20 cellular contexts compared by ENCODE assay signal in the genomic region with DNA sequence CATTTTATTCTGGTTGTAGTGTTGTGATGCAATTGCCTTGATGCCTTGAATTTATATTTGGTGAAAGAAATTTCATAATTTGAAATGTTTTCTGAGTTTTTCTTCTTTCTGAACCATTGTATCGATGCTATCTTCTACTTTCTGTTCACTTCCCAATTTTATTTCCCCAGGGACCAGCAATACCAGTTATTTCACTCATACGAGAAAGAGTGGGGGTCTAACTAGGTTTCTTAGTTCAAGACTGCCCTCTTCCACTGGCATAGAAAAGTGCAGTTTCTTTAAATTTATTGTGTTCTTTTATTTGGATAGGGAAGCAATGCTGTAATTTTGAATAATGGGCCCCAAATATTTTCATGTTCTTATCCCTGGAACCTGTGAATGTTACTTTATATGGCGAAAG.
A peak's percentile ranks its signal among the peaks of the same experiment; 100 is the strongest.
DNase-seq lines count a peak whose midpoint lies in the region; ATAC-seq and TF ChIP-seq lines count a peak whose summit lies in the region.
"Had no signal": no experiment of that assay in that cellular context is flagged by ENCODE, and none has a peak within 500 bp of the region (broad histone marks: within the 10 kb centered on the region; RNA-seq: fewer than 3 reads in every experiment).

No MANE protein-coding gene starts in this region.

- H3K27ac ChIP-seq in brain microvascular endothelial cell = no peak overlapping the region
- H3K27ac ChIP-seq: prostate gland, skin epidermis had no signal

- TF ChIP-seq CTCF in brain microvascular endothelial cell (IDR thresholded peaks at IDR 0.05; ENCODE audit: low read depth, low read length, missing control alignments) = peak; percentile 22
- no peak for TF ChIP-seq CTCF in mesothelial cell of epicardium (IDR thresholded peaks at IDR 0.05; ENCODE audit: unreplicated experiment)

- peaks cover 8% of the 10 kb centered on the region for H3K36me3 Mint-ChIP-seq in mesothelial cell of epicardium
- H3K36me3 Mint-ChIP-seq: naive thymus-derived CD4-positive, alpha-beta T cell had no signal

- H3K4me3 Mint-ChIP-seq in mesothelial cell of epicardium = no peak overlapping the region
- H3K4me3 Mint-ChIP-seq: activated T-helper 17 cell treated with anti-CD3 and anti-CD28 coated beads, Interleukin-2, amount 50 U/mL, for 72 hours; naive thymus-derived CD4-positive, alpha-beta T cell had no signal

- ATAC-seq in GM18517 (IDR thresholded peaks at IDR 0.05; ENCODE audit: unreplicated experiment) (no peak), GM21529 (IDR thresholded peaks at IDR 0.05; ENCODE audit: unreplicated experiment) (no peak)
- ATAC-seq: activated T-helper 17 cell treated with anti-CD3 and anti-CD28 coated beads, Interleukin-2, amount 50 U/mL, for 72 hours; GM12878; naive thymus-derived CD4-positive, alpha-beta T cell had no signal

- in situ Hi-C loops in brain microvascular endothelial cell (cut with HindIII; ENCODE audit: low pct_ligation_motif_present, low sequenced_read_pairs) = no loop called here

- H3K27ac Mint-ChIP-seq in mesothelial cell of epicardium = peak overlapping the region; percentile 2
- H3K27ac Mint-ChIP-seq: activated T-helper 17 cell treated with anti-CD3 and anti-CD28 coated beads, Interleukin-2, amount 50 U/mL, for 72 hours; naive thymus-derived CD4-positive, alpha-beta T cell had no signal

- peak; percentile 8 for DNase-seq in EL
- peak; percentile 2 for DNase-seq in NCI-H524 treated with DMSO at 0.1 percent for 48 hours (lab: John Stamatoyannopoulos, UW)
- no peak for DNase-seq in brain microvascular endothelial cell
- DNase-seq in mesothelial cell of epicardium (ENCODE audit: low spot score in 2 of 2, unreplicated experiment in 2 of 2) = no peak
- DNase-seq in AG08396 (ENCODE audit: low spot score) = no peak
- no peak for DNase-seq in activated CD4-positive, CD25-positive, alpha-beta regulatory T cell (lab: John Stamatoyannopoulos, UW)
- DNase-seq: central memory CD4-positive, alpha-beta T cell; GF-D8; mammary epithelial cell; naive thymus-derived CD4-positive, alpha-beta T cell; NCI-H187; NCI-H510A; SHP77 treated with DMSO at 0.1 percent for 48 hours; stimulated activated CD4-positive, alpha-beta T cell treated with anti-CD3 and anti-CD28 coated beads, Interleukin-4, amount 100 ng/mL, for 24 hours had no signal

- no peak overlapping the region for H3K4me3 ChIP-seq in brain microvascular endothelial cell (ENCODE audit: low read depth, low read length)
- H3K4me3 ChIP-seq: GM12878, prostate gland, skin epidermis had no signal

- H3K9me3 Mint-ChIP-seq in mesothelial cell of epicardium = peaks cover 18% of the 10 kb centered on the region

- H3K27me3 ChIP-seq in brain microvascular endothelial cell (replicated peaks) = no peaks in the 10 kb centered on the region

- no peaks in the 10 kb centered on the region for H3K36me3 ChIP-seq in brain microvascular endothelial cell (replicated peaks)
- H3K36me3 ChIP-seq: prostate gland had no signal

- H3K4me1 Mint-ChIP-seq in mesothelial cell of epicardium = peaks cover 14% of the 10 kb centered on the region
- H3K4me1 Mint-ChIP-seq: activated T-helper 17 cell treated with anti-CD3 and anti-CD28 coated beads, Interleukin-2, amount 50 U/mL, for 72 hours; naive thymus-derived CD4-positive, alpha-beta T cell had no signal

- H3K27me3 Mint-ChIP-seq in mesothelial cell of epicardium (ENCODE audit: low read depth) = no peaks in the 10 kb centered on the region
- H3K27me3 Mint-ChIP-seq: activated T-helper 17 cell treated with anti-CD3 and anti-CD28 coated beads, Interleukin-2, amount 50 U/mL, for 72 hours; naive thymus-derived CD4-positive, alpha-beta T cell had no signal

Comparison
In these comparisons a context has a peak if more than half of its experiments do, and no peak if none do; other contexts are left out.
1. DNase-seq: peak in EL (single experiment) and NCI-H524 treated with DMSO at 0.1 percent for 48 hours (single experiment); none in brain microvascular endothelial cell (single experiment), mesothelial cell of epicardium (0 of 2), AG08396 (single experiment) and activated CD4-positive, CD25-positive, alpha-beta regulatory T cell (0 of 4).